Comparison of ENCODE assay signal across 1 cellular context in genomic region chr3:36957862-36958686, GRCh38.
TF ChIP-seq lines count a peak whose summit lies in the region.

No MANE protein-coding gene starts in this region.

TF ChIP-seq in GM12878, 131 proteins besides CTCF, POLR2A, EP300 and RAD21:
- no peak for TF ChIP-seq ESRRA (IDR thresholded peaks at IDR 0.05; ENCODE audit: low read length)
- no peak for TF ChIP-seq PML (IDR thresholded peaks at IDR 0.05; ENCODE audit: low read length)
- TF ChIP-seq SPI1 (IDR thresholded peaks at IDR 0.05; ENCODE audit: borderline replicate concordance, insufficient read depth, low read depth, low read length) = no peak
- no peak for TF ChIP-seq NRF1 (conservative IDR thresholded peaks at IDR 0.05; ENCODE audit: low read depth, low read length)
- TF ChIP-seq ZNF622 (IDR thresholded peaks at IDR 0.05) = no peak
- no peak for TF ChIP-seq RFX5 (IDR thresholded peaks at IDR 0.05; ENCODE audit: low read depth, low read length)
- no peak for TF ChIP-seq ATF3 (IDR thresholded peaks at IDR 0.05; ENCODE audit: borderline replicate concordance, extremely low read depth, low read depth, low read length)
- TF ChIP-seq, protein P1, sequence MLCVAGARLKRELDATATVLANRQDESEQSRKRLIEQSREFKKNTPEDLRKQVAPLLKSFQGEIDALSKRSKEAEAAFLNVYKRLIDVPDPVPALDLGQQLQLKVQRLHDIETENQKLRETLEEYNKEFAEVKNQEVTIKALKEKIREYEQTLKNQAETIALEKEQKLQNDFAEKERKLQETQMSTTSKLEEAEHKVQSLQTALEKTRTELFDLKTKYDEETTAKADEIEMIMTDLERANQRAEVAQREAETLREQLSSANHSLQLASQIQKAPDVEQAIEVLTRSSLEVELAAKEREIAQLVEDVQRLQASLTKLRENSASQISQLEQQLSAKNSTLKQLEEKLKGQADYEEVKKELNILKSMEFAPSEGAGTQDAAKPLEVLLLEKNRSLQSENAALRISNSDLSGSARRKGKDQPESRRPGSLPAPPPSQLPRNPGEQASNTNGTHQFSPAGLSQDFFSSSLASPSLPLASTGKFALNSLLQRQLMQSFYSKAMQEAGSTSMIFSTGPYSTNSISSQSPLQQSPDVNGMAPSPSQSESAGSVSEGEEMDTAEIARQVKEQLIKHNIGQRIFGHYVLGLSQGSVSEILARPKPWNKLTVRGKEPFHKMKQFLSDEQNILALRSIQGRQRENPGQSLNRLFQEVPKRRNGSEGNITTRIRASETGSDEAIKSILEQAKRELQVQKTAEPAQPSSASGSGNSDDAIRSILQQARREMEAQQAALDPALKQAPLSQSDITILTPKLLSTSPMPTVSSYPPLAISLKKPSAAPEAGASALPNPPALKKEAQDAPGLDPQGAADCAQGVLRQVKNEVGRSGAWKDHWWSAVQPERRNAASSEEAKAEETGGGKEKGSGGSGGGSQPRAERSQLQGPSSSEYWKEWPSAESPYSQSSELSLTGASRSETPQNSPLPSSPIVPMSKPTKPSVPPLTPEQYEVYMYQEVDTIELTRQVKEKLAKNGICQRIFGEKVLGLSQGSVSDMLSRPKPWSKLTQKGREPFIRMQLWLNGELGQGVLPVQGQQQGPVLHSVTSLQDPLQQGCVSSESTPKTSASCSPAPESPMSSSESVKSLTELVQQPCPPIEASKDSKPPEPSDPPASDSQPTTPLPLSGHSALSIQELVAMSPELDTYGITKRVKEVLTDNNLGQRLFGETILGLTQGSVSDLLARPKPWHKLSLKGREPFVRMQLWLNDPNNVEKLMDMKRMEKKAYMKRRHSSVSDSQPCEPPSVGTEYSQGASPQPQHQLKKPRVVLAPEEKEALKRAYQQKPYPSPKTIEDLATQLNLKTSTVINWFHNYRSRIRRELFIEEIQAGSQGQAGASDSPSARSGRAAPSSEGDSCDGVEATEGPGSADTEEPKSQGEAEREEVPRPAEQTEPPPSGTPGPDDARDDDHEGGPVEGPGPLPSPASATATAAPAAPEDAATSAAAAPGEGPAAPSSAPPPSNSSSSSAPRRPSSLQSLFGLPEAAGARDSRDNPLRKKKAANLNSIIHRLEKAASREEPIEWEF (IDR thresholded peaks at IDR 0.05; ENCODE audit: insufficient replicate concordance, low read depth, low read length) = no peak
- TF ChIP-seq, protein P2, sequence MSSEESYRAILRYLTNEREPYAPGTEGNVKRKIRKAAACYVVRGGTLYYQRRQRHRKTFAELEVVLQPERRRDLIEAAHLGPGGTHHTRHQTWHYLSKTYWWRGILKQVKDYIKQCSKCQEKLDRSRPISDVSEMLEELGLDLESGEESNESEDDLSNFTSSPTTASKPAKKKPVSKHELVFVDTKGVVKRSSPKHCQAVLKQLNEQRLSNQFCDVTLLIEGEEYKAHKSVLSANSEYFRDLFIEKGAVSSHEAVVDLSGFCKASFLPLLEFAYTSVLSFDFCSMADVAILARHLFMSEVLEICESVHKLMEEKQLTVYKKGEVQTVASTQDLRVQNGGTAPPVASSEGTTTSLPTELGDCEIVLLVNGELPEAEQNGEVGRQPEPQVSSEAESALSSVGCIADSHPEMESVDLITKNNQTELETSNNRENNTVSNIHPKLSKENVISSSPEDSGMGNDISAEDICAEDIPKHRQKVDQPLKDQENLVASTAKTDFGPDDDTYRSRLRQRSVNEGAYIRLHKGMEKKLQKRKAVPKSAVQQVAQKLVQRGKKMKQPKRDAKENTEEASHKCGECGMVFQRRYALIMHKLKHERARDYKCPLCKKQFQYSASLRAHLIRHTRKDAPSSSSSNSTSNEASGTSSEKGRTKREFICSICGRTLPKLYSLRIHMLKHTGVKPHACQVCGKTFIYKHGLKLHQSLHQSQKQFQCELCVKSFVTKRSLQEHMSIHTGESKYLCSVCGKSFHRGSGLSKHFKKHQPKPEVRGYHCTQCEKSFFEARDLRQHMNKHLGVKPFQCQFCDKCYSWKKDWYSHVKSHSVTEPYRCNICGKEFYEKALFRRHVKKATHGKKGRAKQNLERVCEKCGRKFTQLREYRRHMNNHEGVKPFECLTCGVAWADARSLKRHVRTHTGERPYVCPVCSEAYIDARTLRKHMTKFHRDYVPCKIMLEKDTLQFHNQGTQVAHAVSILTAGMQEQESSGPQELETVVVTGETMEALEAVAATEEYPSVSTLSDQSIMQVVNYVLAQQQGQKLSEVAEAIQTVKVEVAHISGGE (CRISPR knock-in tag; IDR thresholded peaks at IDR 0.05) = no peak
- TF ChIP-seq TCF12 (IDR thresholded peaks at IDR 0.05; ENCODE audit: low read depth, low read length) = no peak
- TF ChIP-seq LARP7 (IDR thresholded peaks at IDR 0.05) = no peak
- TF ChIP-seq SMAD1 (IDR thresholded peaks at IDR 0.05; ENCODE audit: low read depth, partially characterized antibody) = no peak
- no peak for TF ChIP-seq NR2F1 (conservative IDR thresholded peaks at IDR 0.05)
- TF ChIP-seq MYB (IDR thresholded peaks at IDR 0.05; ENCODE audit: borderline replicate concordance, low read depth, low read length) = no peak
- TF ChIP-seq KDM1A (IDR thresholded peaks at IDR 0.05; ENCODE audit: borderline replicate concordance) = no peak
- TF ChIP-seq POU2F2 (IDR thresholded peaks at IDR 0.05; ENCODE audit: borderline replicate concordance, low read depth, low read length) = no peak
- no peak for TF ChIP-seq HDGF (IDR thresholded peaks at IDR 0.05)
